9 cellular contexts compared by ENCODE assay signal in the genomic region with DNA sequence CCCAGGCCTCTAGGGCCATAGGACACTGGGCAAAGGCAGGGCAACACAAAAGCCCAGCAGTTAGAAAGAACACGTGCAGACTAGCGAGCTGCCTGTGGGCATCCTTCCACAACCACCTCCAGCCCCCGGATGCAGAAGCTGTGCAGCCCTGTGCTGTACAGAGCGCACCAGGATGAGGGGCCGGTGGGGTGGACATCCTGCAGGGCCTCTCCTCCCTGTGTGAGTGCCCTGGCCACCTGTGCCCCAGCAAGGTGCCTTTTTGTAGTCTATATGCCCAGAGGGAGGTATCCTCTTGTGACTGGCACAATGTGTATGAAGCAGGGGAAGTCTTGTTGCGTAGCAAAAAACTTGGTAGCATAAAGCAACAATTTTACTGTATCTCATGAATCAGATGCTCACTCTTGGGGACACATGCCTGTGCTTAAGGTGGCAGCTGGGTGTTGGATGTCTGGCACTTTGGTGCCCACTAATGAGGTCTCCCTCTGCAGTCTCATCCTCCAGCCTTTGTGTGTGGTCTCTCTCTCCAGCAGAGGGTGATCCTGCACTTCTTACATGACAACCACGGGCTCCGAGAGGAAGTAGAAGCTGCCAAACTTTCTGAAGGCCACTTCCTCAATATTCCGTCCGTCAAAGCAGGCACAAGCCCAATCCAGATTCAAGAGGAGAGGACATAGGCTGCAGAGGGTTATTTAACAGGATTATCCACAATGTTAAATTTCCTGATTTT. TPM values are rescaled to one million over a fixed set of nuclear protein-coding genes. Genes with fewer than 3 reads are reported as not detected.
DNase-seq lines count a peak whose midpoint lies in the region; ATAC-seq and TF ChIP-seq lines count a peak whose summit lies in the region.
"Had no signal": no experiment of that assay in that cellular context is flagged by ENCODE, and none has a peak within 500 bp of the region (broad histone marks: within the 10 kb centered on the region; RNA-seq: fewer than 3 reads in every experiment).

No MANE protein-coding gene starts in this region.

- POLR2A ChIA-PET in naive thymus-derived CD4-positive, alpha-beta T cell (lab: Charles Lee), result interaction anchor here (1.4 to 2.3 kb wide), 2 partner anchors 279 to 281 kb away, joined by 4 to 12 read pairs; no protein-coding TSS in a partner anchor

- CTCF ChIA-PET in naive thymus-derived CD4-positive, alpha-beta T cell (lab: Charles Lee), result interaction anchor here (0.5 to 4.8 kb wide), 6 partner anchors 9 to 302 kb away, joined by 3 to 97 read pairs (median 4); a partner anchor contains a TSS

- TF ChIP-seq POLR2A in erythroblast (IDR thresholded peaks at IDR 0.05; ENCODE audit: low read length), result no peak

- peaks cover 0 to 30% (median 0%) of the 10 kb centered on the region in 5 donors for H3K36me3 Mint-ChIP-seq in naive thymus-derived CD4-positive, alpha-beta T cell

- no peak overlapping the region for H3K4me3 ChIP-seq in naive thymus-derived CD4-positive, alpha-beta T cell (ENCODE audit: low read length)
- H3K4me3 ChIP-seq: skin epidermis had no signal

- peaks cover 5 to 57% (median 11%) of the 10 kb centered on the region in 7 donors for H3K4me1 Mint-ChIP-seq in naive thymus-derived CD4-positive, alpha-beta T cell

- peak overlapping the region; percentile 41 to 87 (median 75) for H3K27ac Mint-ChIP-seq in naive thymus-derived CD4-positive, alpha-beta T cell

- H3K27me3 Mint-ChIP-seq in naive thymus-derived CD4-positive, alpha-beta T cell, result no peaks in the 10 kb centered on the region

- peaks cover 0 to 5% of the 10 kb centered on the region in 2 donors for H3K4me1 ChIP-seq in naive thymus-derived CD4-positive, alpha-beta T cell (ENCODE audit: control insufficient read depth in 2 of 2, insufficient read depth in 2 of 2, low read length in 2 of 2)

- no peaks in the 10 kb centered on the region for H3K9me3 ChIP-seq in naive thymus-derived CD4-positive, alpha-beta T cell (ENCODE audit: control insufficient read depth in 2 of 3, low read length in 3 of 3)

- no peak overlapping the region for H3K27ac ChIP-seq in naive thymus-derived CD4-positive, alpha-beta T cell (ENCODE audit: low read depth, low read length)

- peak; percentile 12 to 28 for DNase-seq in activated CD8-positive, alpha-beta memory T cell treated with anti-CD3 and anti-CD28 coated beads for 4 hours (ENCODE audit: low read depth in 2 of 2)
- no peak for DNase-seq in activated CD8-positive, alpha-beta memory T cell treated with anti-CD3 and anti-CD28 coated beads for 24 hours
- DNase-seq in NAMALWA (ENCODE audit: low spot score) (peak; percentile 48), erythroblast (lab: John Stamatoyannopoulos, UW) (peak; percentile 34 to 43)
- peak; percentile 38 to 42 for DNase-seq in activated CD4-positive, alpha-beta T cell treated with anti-CD3 and anti-CD28 coated beads, Interleukin-2, amount 50 U/mL, for 4 hours
- DNase-seq in naive thymus-derived CD4-positive, alpha-beta T cell, result peak in 7 of 9 donors; percentile 27 to 69 (median 58)

- intact Hi-C loops in naive thymus-derived CD4-positive, alpha-beta T cell (cut with micrococcal nuclease), result loop anchor here in 1 of 2 donors (1.0 kb wide), 2 partner anchors 8 to 281 kb away; a partner anchor contains a TSS

- H3K4me3 Mint-ChIP-seq in naive thymus-derived CD4-positive, alpha-beta T cell, result peak overlapping the region in 6 of 10 donors; percentile 59 to 77 (median 66)

- ATAC-seq in GM21786 (IDR thresholded peaks at IDR 0.05; ENCODE audit: unreplicated experiment), result peak; percentile 78
- peak; percentile 97 for ATAC-seq in naive thymus-derived CD4-positive, alpha-beta T cell
- no peak for ATAC-seq in HG02840 (IDR thresholded peaks at IDR 0.05; ENCODE audit: low FRiP score, unreplicated experiment)

- H3K9me3 Mint-ChIP-seq in naive thymus-derived CD4-positive, alpha-beta T cell, result peaks cover 0 to 2% (median 0%) of the 10 kb centered on the region in 11 donors

- no peaks in the 10 kb centered on the region for H3K27me3 ChIP-seq in naive thymus-derived CD4-positive, alpha-beta T cell (ENCODE audit: control insufficient read depth in 2 of 2, insufficient read depth in 2 of 2, low read length in 2 of 2)

- no peaks in the 10 kb centered on the region for H3K36me3 ChIP-seq in naive thymus-derived CD4-positive, alpha-beta T cell (ENCODE audit: control insufficient read depth in 2 of 3, insufficient read depth in 3 of 3, low read length in 3 of 3)

RNA-seq across cellular contexts. Expression of a gene that starts 8.7 kb away (rescaled TPM):
- total RNA-seq in naive thymus-derived CD4-positive, alpha-beta T cell, result 10 to 100 TPM in 1 of 5 experiments, 1 to 10 TPM in 4; 6.0 to 88.7 (median 8.8) TPM
- polyA plus RNA-seq in naive thymus-derived CD4-positive, alpha-beta T cell, result 1 to 10 TPM; 1.3 to 2.4 TPM
